ENCODE assay signal across 1 cellular context in the genomic region with DNA sequence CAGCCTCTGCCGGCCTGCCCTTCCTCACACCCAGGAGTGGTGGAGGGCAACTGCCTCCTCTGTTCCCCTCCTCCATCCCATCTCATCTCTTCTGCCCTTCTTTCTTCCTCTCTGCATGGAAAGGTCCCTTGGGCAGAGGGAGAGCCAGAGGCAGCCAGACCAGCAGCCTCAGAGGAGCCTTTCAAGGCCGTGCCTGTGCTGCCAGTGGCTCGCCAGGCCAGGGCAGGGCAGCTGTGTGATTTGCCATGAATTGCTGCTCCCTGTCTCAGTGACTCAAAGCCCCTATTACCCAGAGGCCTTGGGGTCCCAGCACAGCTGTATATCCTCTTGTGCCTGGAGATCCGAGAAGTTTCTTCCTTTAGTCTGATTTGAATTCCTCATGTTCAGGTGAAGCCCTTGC.
TF ChIP-seq lines count a peak whose summit lies in the region.

No MANE protein-coding gene starts in this region.

TF ChIP-seq in SK-N-SH, 30 proteins besides CTCF, POLR2A, EP300 and RAD21:
- TF ChIP-seq CHD2 (IDR thresholded peaks at IDR 0.05; ENCODE audit: low read length, partially characterized antibody) = no peak
